Comparison of ENCODE assay signal across 11 cellular contexts in the genomic region with DNA sequence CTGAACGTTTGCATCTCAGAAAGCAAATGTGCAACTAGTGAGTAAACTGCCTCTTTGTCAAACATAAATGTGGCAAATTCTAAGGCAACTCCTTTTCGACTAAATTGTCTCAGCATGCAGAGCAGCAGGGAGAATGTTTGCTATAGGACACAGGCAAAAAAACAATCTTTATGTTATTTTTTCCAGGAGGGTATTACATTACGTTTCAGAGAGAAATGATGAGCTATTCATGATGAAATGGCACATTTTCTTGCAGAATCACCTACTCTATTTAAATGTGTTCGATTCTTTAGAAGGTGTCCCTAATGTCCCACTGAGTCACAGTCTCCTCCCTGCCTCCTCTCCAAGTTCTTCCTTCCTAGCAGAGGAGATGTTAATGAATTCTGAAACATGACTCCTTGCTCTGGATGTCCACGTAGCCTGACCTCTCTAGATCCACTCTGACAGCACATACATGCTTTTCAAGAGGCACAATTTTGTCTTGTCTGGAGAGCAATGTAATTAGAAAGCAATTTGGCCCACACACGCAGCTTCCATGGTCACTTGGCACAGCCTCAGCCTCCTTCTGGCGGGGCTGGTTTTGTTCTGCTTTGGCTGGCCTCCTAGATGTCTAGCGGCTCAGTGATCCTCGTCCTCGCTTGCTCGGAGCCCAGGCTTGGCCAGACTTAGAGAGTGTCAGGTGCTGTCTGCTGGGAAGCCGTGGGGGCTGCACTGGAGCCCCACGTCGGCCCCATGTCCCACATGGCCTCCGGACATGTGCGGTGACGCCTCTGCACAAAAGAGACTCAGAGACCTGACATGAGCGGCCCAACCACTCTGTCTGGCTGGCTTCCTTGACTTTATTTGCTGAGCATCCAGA.
DNase-seq lines count a peak whose midpoint lies in the region; ATAC-seq and TF ChIP-seq lines count a peak whose summit lies in the region.
"Had no signal": no experiment of that assay in that cellular context is flagged by ENCODE, and none has a peak within 500 bp of the region (broad histone marks: within the 10 kb centered on the region; RNA-seq: fewer than 3 reads in every experiment).

No MANE protein-coding gene starts in this region.

- H3K79me2 ChIP-seq in PC-3 (ENCODE audit: low read length): no peaks in the 10 kb centered on the region

- H3K27me3 ChIP-seq in breast epithelium: no peaks in the 10 kb centered on the region
- no peaks in the 10 kb centered on the region for H3K27me3 ChIP-seq in PC-3 (ENCODE audit: low read length)

- POLR2A ChIA-PET in MCF 10A (lab: Yijun Ruan, JAX) (no interaction called here), PC-3 (lab: Charles Lee; ENCODE audit: unreplicated experiment) (no interaction called here)

- H3K27ac ChIP-seq in breast epithelium (peak overlapping the region in 1 of 2 donors; percentile 69), PC-3 (ENCODE audit: low read length) (no peak overlapping the region)

- TF ChIP-seq CTCF in breast epithelium (IDR thresholded peaks at IDR 0.05): no peak
- no peak for TF ChIP-seq CTCF in MCF 10A (IDR thresholded peaks at IDR 0.05; ENCODE audit: unreplicated experiment)
- TF ChIP-seq CTCF in choroid plexus epithelial cell (conservative IDR thresholded peaks at IDR 0.05; ENCODE audit: low read depth, low read length): no peak
- no peak for TF ChIP-seq CTCF in PC-3 (conservative IDR thresholded peaks at IDR 0.05; ENCODE audit: low read depth, low read length)
- no peak for TF ChIP-seq CTCF in GM13977 (IDR thresholded peaks at IDR 0.05; ENCODE audit: extremely low read depth, insufficient read depth, missing control alignments)

- no peaks in the 10 kb centered on the region for H3K27me3 Mint-ChIP-seq in MCF 10A (ENCODE audit: insufficient read depth, unreplicated experiment)
- H3K27me3 Mint-ChIP-seq: activated naive CD8-positive, alpha-beta T cell treated with anti-CD3 and anti-CD28 coated beads for 36 hours; B cell; naive B cell had no signal

- BruUV-seq in MCF 10A (replicated peaks; lab: Mats Ljungman, UMichigan): no TSS peak
- BruUV-seq in PC-3 (replicated peaks; lab: Mats Ljungman, UMichigan): no TSS peak

- in situ Hi-C loops in GM13977 (cut with MboI; ENCODE audit: low pct_unique_long_range_greater_than_20kb, low sequenced_read_pairs, unreplicated experiment): no loop called here

- H3K36me3 ChIP-seq in breast epithelium (no peaks in the 10 kb centered on the region), PC-3 (ENCODE audit: low read depth, low read length) (no peaks in the 10 kb centered on the region)

- no peak for ATAC-seq in PC-3

- H4K20me1 ChIP-seq in PC-3 (ENCODE audit: low read length): no peaks in the 10 kb centered on the region

- no peak overlapping the region for H3K27ac Mint-ChIP-seq in MCF 10A (ENCODE audit: low read depth, unreplicated experiment)
- H3K27ac Mint-ChIP-seq: activated naive CD8-positive, alpha-beta T cell treated with anti-CD3 and anti-CD28 coated beads for 36 hours; B cell; naive B cell had no signal

- no peak overlapping the region for H2AFZ ChIP-seq in PC-3 (ENCODE audit: low read length)

- H3K4me2 ChIP-seq in PC-3 (ENCODE audit: low read length): no peak overlapping the region

- no peaks in the 10 kb centered on the region for H3K9me2 ChIP-seq in PC-3 (replicated peaks; ENCODE audit: low read length)

- DNase-seq in breast epithelium (ENCODE audit: low spot score in 2 of 2) (no peak), MCF 10A (ENCODE audit: unreplicated experiment) (no peak), choroid plexus epithelial cell (ENCODE audit: low read depth) (peak; percentile 77), middle frontal gyrus (ENCODE audit: extremely low spot score, low spot score) (peak; percentile 19), PC-3 (no peak), GM13977 (ENCODE audit: low spot score) (no peak)
- DNase-seq in central memory CD4-positive, alpha-beta T cell: no peak
- no peak for DNase-seq in effector CD4-positive, alpha-beta T cell
- DNase-seq: activated naive CD8-positive, alpha-beta T cell treated with anti-CD3 and anti-CD28 coated beads for 36 hours; naive B cell had no signal

- peaks cover 18% of the 10 kb centered on the region for H3K9me3 Mint-ChIP-seq in MCF 10A (ENCODE audit: unreplicated experiment)

- no peak for TF ChIP-seq POLR2A in breast epithelium (IDR thresholded peaks at IDR 0.05)

- no peak overlapping the region for H3K4me3 Mint-ChIP-seq in MCF 10A (ENCODE audit: unreplicated experiment)
- H3K4me3 Mint-ChIP-seq: activated naive CD8-positive, alpha-beta T cell treated with anti-CD3 and anti-CD28 coated beads for 36 hours; B cell; naive B cell had no signal

- H3K4me3 ChIP-seq in breast epithelium (peak overlapping the region in 2 of 3 donors; percentile 11 to 45), choroid plexus epithelial cell (ENCODE audit: low read depth, low read length) (no peak overlapping the region), PC-3 (ENCODE audit: low read length) (no peak overlapping the region)

- CTCF ChIA-PET in MCF 10A (lab: Yijun Ruan, JAX): no interaction called here
- CTCF ChIA-PET in PC-3 (lab: Charles Lee): no interaction called here

- no peaks in the 10 kb centered on the region for H3K36me3 Mint-ChIP-seq in MCF 10A (ENCODE audit: insufficient read depth, unreplicated experiment)
- H3K36me3 Mint-ChIP-seq: activated naive CD8-positive, alpha-beta T cell treated with anti-CD3 and anti-CD28 coated beads for 36 hours; naive B cell had no signal

- H3K4me1 ChIP-seq in breast epithelium (no peaks in the 10 kb centered on the region), PC-3 (ENCODE audit: insufficient read depth, low read length) (no peaks in the 10 kb centered on the region)

- no peaks in the 10 kb centered on the region for H3K4me1 Mint-ChIP-seq in MCF 10A (ENCODE audit: insufficient read depth, unreplicated experiment)
- H3K4me1 Mint-ChIP-seq: activated naive CD8-positive, alpha-beta T cell treated with anti-CD3 and anti-CD28 coated beads for 36 hours; B cell; naive B cell had no signal

- no peaks in the 10 kb centered on the region for H3F3A ChIP-seq in PC-3 (ENCODE audit: low read length, unreplicated experiment)

- H3K9ac ChIP-seq in PC-3 (ENCODE audit: low read length): no peak overlapping the region

- intact Hi-C loops in breast epithelium (cut with DNase I; ENCODE audit: low total_unique reads) (no loop called here), MCF 10A (cut with micrococcal nuclease) (no loop called here), PC-3 (cut with micrococcal nuclease) (no loop called here)

- peaks cover 0 to 4% of the 10 kb centered on the region in 2 donors for H3K9me3 ChIP-seq in breast epithelium
- no peaks in the 10 kb centered on the region for H3K9me3 ChIP-seq in PC-3 (ENCODE audit: low read length)

Comparison
In these comparisons a context has a peak if more than half of its experiments do, and no peak if none do; other contexts are left out.
1. DNase-seq: peak in choroid plexus epithelial cell (single experiment) and middle frontal gyrus (single experiment); none in breast epithelium (0 of 2), MCF 10A (single experiment), PC-3 (single experiment), central memory CD4-positive, alpha-beta T cell (single experiment), GM13977 (single experiment) and effector CD4-positive, alpha-beta T cell (single experiment).
2. H3K4me3 ChIP-seq: peak in breast epithelium (2 of 3); none in choroid plexus epithelial cell (single experiment) and PC-3 (single experiment).